17 cellular contexts compared by ENCODE assay signal in the genomic region with DNA sequence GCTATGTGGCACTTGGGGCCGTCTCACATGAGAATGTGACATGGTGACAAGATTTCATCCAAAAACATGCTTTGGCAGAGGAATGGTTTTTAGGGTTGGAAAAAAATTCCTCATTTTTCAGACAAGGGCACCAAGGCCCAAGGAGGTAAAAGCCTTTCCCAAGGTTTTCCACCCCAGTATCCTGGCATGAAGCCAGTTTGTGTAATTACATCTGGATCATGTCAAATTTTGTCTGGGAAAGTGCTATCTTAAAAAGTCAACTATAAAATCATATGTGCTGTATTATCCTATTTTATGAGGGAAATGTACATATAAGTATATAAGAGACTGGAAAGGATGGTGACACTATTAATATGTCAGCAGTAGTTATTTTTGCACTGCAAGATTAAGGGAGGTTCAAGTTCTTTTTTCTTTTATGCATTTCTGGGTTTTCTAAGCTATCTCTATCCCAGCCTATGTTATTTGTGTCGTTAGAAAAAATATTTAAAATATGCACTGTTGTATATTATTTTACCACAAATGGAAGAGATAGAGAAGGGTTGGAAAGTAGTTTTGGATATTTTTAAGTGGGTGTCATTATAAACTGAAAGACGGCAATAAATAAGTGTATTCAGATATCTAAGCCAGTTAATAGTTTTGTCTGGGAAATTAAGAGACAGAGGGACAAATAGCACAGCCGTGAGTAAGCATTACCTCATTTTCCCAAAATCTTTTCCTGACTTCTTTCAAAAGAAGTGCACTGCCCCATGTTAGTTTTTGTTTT. TPM values are rescaled to one million over a fixed set of nuclear protein-coding genes. Genes with fewer than 3 reads are reported as not detected.
DNase-seq lines count a peak whose midpoint lies in the region; ATAC-seq and TF ChIP-seq lines count a peak whose summit lies in the region.
"Had no signal": no experiment of that assay in that cellular context is flagged by ENCODE, and none has a peak within 500 bp of the region (broad histone marks: within the 10 kb centered on the region; RNA-seq: fewer than 3 reads in every experiment).

No MANE protein-coding gene starts in this region.

- H3K36me3 ChIP-seq in GM23248 (ENCODE audit: low read depth) = no peaks in the 10 kb centered on the region
- H3K36me3 ChIP-seq: adrenal gland, colonic mucosa, prostate gland had no signal

- peaks cover 18% of the 10 kb centered on the region for H3F3A ChIP-seq in GM23248 (ENCODE audit: insufficient read depth)

- H3K79me2 ChIP-seq in GM23248 (ENCODE audit: insufficient read depth) = no peaks in the 10 kb centered on the region

- no peaks in the 10 kb centered on the region for H3K9me3 ChIP-seq in GM23248 (ENCODE audit: low read depth)
- H3K9me3 ChIP-seq: adrenal gland, colonic mucosa, prostate gland had no signal

- peak overlapping the region; percentile 51 for H3K27ac ChIP-seq in GM23248
- H3K27ac ChIP-seq in coronary artery = peak overlapping the region; percentile 50 to 91
- H3K27ac ChIP-seq: colonic mucosa, prostate gland had no signal

- WGBS in GM23248 (ENCODE audit: low coverage in 1 of 2, low lambda C conversion rate in 2 of 2, missing lambda C conversion rate in 2 of 2), 2 experiments = 2% methylated on average over 4 of the region's 4 CpGs

- H3K9ac ChIP-seq in GM23248 = peak overlapping the region; percentile 33

- no peak for ATAC-seq in HG02885 (IDR thresholded peaks at IDR 0.05; ENCODE audit: poor library complexity, unreplicated experiment)
- ATAC-seq: left lobe of liver had no signal

- H3K27me3 ChIP-seq in GM23248 (replicated peaks; ENCODE audit: insufficient read depth) = no peaks in the 10 kb centered on the region
- H3K27me3 ChIP-seq: adrenal gland, colonic mucosa had no signal

- peaks cover 20% of the 10 kb centered on the region for H3K4me1 ChIP-seq in GM23248 (ENCODE audit: insufficient read depth)
- H3K4me1 ChIP-seq: adrenal gland, colonic mucosa, prostate gland had no signal

- DNase-seq in AG10803 (ENCODE audit: low read depth) (peak; percentile 82), GM23248 (peak; percentile 66), coronary artery (ENCODE audit: low spot score) (no peak), myocyte (ENCODE audit: low read depth) (peak; percentile 13), SK-N-DZ (ENCODE audit: low spot score) (no peak), SIG-M5 (lab: John Stamatoyannopoulos, UW) (no peak), GM10266 (ENCODE audit: extremely low spot score) (no peak)
- DNase-seq: activated CD4-positive, alpha-beta memory T cell treated with anti-CD3 and anti-CD28 coated beads, Interleukin-2, amount 10 ng/mL, durations not matched to agents 7 days and 5 days; adrenal gland; Calu3; colonic mucosa; NCI-H187 had no signal

- no peaks in the 10 kb centered on the region for H3K9me2 ChIP-seq in GM23248 (ENCODE audit: insufficient read depth)

- H3K4me3 ChIP-seq in AG10803 (ENCODE audit: low read length) (no peak overlapping the region), GM23248 (peak overlapping the region; percentile 42), coronary artery (peak overlapping the region; percentile 60)
- H3K4me3 ChIP-seq: adrenal gland, colonic mucosa, prostate gland had no signal

- H3K4me2 ChIP-seq in GM23248 (ENCODE audit: unreplicated experiment) = peak overlapping the region; percentile 62

- in situ Hi-C loops in GM23248 (cut with MboI) = no loop called here

- peak overlapping the region; percentile 63 for H2AFZ ChIP-seq in GM23248

- H4K20me1 ChIP-seq in GM23248 (ENCODE audit: insufficient read depth) = no peaks in the 10 kb centered on the region

- no peak for TF ChIP-seq CTCF in AG10803 (conservative IDR thresholded peaks at IDR 0.05; ENCODE audit: low read length)
- TF ChIP-seq CTCF in coronary artery (IDR thresholded peaks at IDR 0.05) = no peak
- no peak for TF ChIP-seq CTCF in GM10266 (IDR thresholded peaks at IDR 0.05; ENCODE audit: control insufficient read depth, insufficient read depth, low read depth, missing control alignments)

RNA-seq across cellular contexts. Expression of gene FBXO47, which starts 13.4 kb away (rescaled TPM):
- under 0.01 TPM in 1 of 2 replicates, not detected in the other for total RNA-seq in GM23248 (2014; rRNA removed; shearing (Covaris generic))
- polyA plus RNA-seq in GM23248 (2016; fragmentation: Nextera tagmentation; extraction: Ambion mirVana) = not detected in 2 replicates
- total RNA-seq in myocyte = not detected in 2 replicates
- polyA plus RNA-seq in myocyte (2012) = not detected
- polyA plus RNA-seq in SK-N-DZ (2014; cell fraction: cytosol; rRNA removed) = not detected in 2 replicates
- not detected in 2 replicates for polyA plus RNA-seq in SK-N-DZ (2014; cell fraction: nucleus; rRNA removed)
- total RNA-seq: activated CD4-positive, alpha-beta memory T cell treated with anti-CD3 and anti-CD28 coated beads, Interleukin-2, amount 10 ng/mL, durations not matched to agents 7 days and 5 days; adrenal gland; Calu3; colonic mucosa; epithelial cell of proximal tubule; HT-29 had no signal
- polyA plus RNA-seq: adrenal gland had no signal

Comparison
In these comparisons a context has a peak if more than half of its experiments do, and no peak if none do; other contexts are left out.
1. DNase-seq: peak in AG10803 (single experiment), GM23248 (single experiment) and myocyte (single experiment); none in coronary artery (single experiment), SK-N-DZ (single experiment), SIG-M5 (single experiment) and GM10266 (single experiment).